Comparison of ENCODE assay signal across 25 cellular contexts in genomic region chr6:31477521-31477920, GRCh38. TPM values are rescaled to one million over a fixed set of nuclear protein-coding genes. Genes with fewer than 3 reads are reported as not detected.
"Had no signal": no experiment of that assay in that cellular context is flagged by ENCODE, and none has a peak within 500 bp of the region (broad histone marks: within the 10 kb centered on the region; RNA-seq: fewer than 3 reads in every experiment).

No MANE protein-coding gene starts in this region.

- H3K9me3 Mint-ChIP-seq: activated naive CD4-positive, alpha-beta T cell treated with anti-CD3 and anti-CD28 coated beads, Interleukin-2, amount 10 ng/mL, durations not matched to agents 7 days and 5 days; dendritic cell treated with granulocyte-macrophage colony-stimulating factor and Interleukin-4, amounts not matched to agents 40 ng/mL and 50 ng/mL, for 4 days; naive thymus-derived CD4-positive, alpha-beta T cell; T-helper 1 cell treated with Interleukin-12 subunit alpha and Interleukin-12 subunit beta and Interleukin-4 antibody, amounts not matched to agents 30 μg/mL and 1 μg/mL, for 36 hours had no signal

- H3K36me3 ChIP-seq: gastrocnemius medialis, left ventricle myocardium inferior, right atrium auricular region, tibial nerve had no signal

- H3K4me3 ChIP-seq: gastrocnemius medialis, left ventricle myocardium inferior, right atrium auricular region, smooth muscle cell, tibial nerve had no signal

- ATAC-seq: gastrocnemius medialis; naive thymus-derived CD4-positive, alpha-beta T cell had no signal

- H3K27me3 Mint-ChIP-seq: dendritic cell treated with granulocyte-macrophage colony-stimulating factor and Interleukin-4, amounts not matched to agents 40 ng/mL and 50 ng/mL, for 4 days; naive thymus-derived CD4-positive, alpha-beta T cell had no signal

- H3K27ac ChIP-seq: gastrocnemius medialis, left ventricle myocardium inferior, right atrium auricular region, tibial nerve had no signal

- H3K27ac Mint-ChIP-seq: activated naive CD4-positive, alpha-beta T cell treated with anti-CD3 and anti-CD28 coated beads, Interleukin-2, amount 10 ng/mL, durations not matched to agents 7 days and 5 days; dendritic cell treated with granulocyte-macrophage colony-stimulating factor and Interleukin-4, amounts not matched to agents 40 ng/mL and 50 ng/mL, for 4 days; T-helper 1 cell treated with Interleukin-12 subunit alpha and Interleukin-12 subunit beta and Interleukin-4 antibody, amounts not matched to agents 30 μg/mL and 1 μg/mL, for 36 hours had no signal

- H3K9me3 ChIP-seq: gastrocnemius medialis, left ventricle myocardium inferior, right atrium auricular region, tibial nerve had no signal

- DNase-seq: activated CD4-positive, alpha-beta T cell treated with anti-CD3 and anti-CD28 coated beads for 1 hour; activated CD8-positive, alpha-beta memory T cell treated with anti-CD3 and anti-CD28 coated beads for 24 hours; activated effector memory CD4-positive, alpha-beta T cell treated with anti-CD3 and anti-CD28 coated beads, Interleukin-2, amount 50 U/mL, for 16 hours; activated naive CD4-positive, alpha-beta T cell treated with anti-CD3 and anti-CD28 coated beads, Interleukin-2, amount 10 ng/mL, durations not matched to agents 7 days and 5 days; amygdala; caudate nucleus; effector CD4-positive, alpha-beta T cell; gastrocnemius medialis; glutamatergic neuron; left ventricle myocardium inferior; mammary epithelial cell; naive thymus-derived CD4-positive, alpha-beta T cell; stimulated activated CD4-positive, alpha-beta T cell treated with anti-CD3 and anti-CD28 coated beads, Interleukin-2, amount 100 ng/mL, for 24 hours; stimulated activated naive CD4-positive, alpha-beta T cell treated with Interleukin-2 at 50 U/mL for 16 hours; SW 1271 had no signal

- H3K27me3 ChIP-seq: right atrium auricular region, tibial nerve had no signal

- H3K4me3 Mint-ChIP-seq: activated naive CD4-positive, alpha-beta T cell treated with anti-CD3 and anti-CD28 coated beads, Interleukin-2, amount 10 ng/mL, durations not matched to agents 7 days and 5 days; dendritic cell treated with granulocyte-macrophage colony-stimulating factor and Interleukin-4, amounts not matched to agents 40 ng/mL and 50 ng/mL, for 4 days; naive thymus-derived CD4-positive, alpha-beta T cell; T-helper 1 cell treated with Interleukin-12 subunit alpha and Interleukin-12 subunit beta and Interleukin-4 antibody, amounts not matched to agents 30 μg/mL and 1 μg/mL, for 36 hours had no signal

- H3K4me1 ChIP-seq: gastrocnemius medialis, left ventricle myocardium inferior, right atrium auricular region, tibial nerve had no signal

RNA-seq across cellular contexts. Expression of gene MCCD1, which starts 51.2 kb away (rescaled TPM):
- total RNA-seq: epithelial cell of proximal tubule; gastrocnemius medialis; left ventricle myocardium inferior; mammary epithelial cell; naive thymus-derived CD4-positive, alpha-beta T cell; omental fat pad; pulmonary artery endothelial cell; right atrium auricular region; smooth muscle cell; temporal lobe; tibial nerve; ureter had no signal
